Comparison of ENCODE assay signal across 24 cellular contexts in the genomic region with DNA sequence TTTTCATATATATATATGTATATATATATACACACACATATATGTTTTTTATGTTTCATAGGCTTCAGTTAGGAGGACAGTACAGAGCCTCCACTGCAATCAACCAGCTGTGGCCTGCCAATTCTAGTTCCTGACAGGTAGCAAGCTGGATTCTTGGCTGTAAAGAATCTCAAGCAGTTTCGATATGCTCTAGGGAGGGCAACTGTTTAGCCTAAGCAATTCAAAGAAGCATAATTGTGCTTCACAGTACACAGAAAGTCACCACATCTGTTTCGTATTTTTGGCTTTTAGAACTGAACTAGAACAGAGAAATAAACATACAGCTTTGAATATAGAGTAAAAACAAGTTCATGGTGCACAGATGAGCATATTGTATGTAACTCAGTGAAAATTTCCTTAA.
"Had no signal": no experiment of that assay in that cellular context is flagged by ENCODE, and none has a peak within 500 bp of the region (broad histone marks: within the 10 kb centered on the region; RNA-seq: fewer than 3 reads in every experiment).

No MANE protein-coding gene starts in this region.

- DNase-seq: activated CD4-positive, alpha-beta T cell treated with anti-CD3 and anti-CD28 coated beads for 4 hours; activated CD8-positive, alpha-beta memory T cell treated with anti-CD3 and anti-CD28 coated beads, Interleukin-2, amount 50 U/mL, for 48 hours; activated CD8-positive, alpha-beta T cell treated with anti-CD3 and anti-CD28 coated beads, Interleukin-2, amount 10 ng/mL, durations not matched to agents 7 days and 5 days; activated T-cell treated with anti-CD3 and anti-CD28 coated beads, Interleukin-2, amount 50 U/mL, for 1 hour; amniotic stem cell; body of pancreas; central memory CD4-positive, alpha-beta T cell; KG1; NCI-H1092; NCI-H1417; NCI-H1930; NCI-H345; NCI-H510A; NCI-H526 treated with DMSO at 0.1 percent for 48 hours; NCI-H82; NK-92 treated with Interleukin-12 subunit alpha and Interleukin-12 subunit beta, amount 100 ng/mL, for 24 hours; Peyer's patch; Right ventricle myocardium superior; SJCRH30 had no signal

- ATAC-seq: activated CD4-positive, CD25-positive, alpha-beta regulatory T cell treated with anti-CD3 and anti-CD28 coated beads, Interleukin-2, amount 50 U/mL, for 24 hours; activated CD8-positive, alpha-beta T cell treated with anti-CD3 and anti-CD28 coated beads, Interleukin-2, amount 10 ng/mL, durations not matched to agents 7 days and 5 days; body of pancreas; SK-N-SH treated with all-trans-retinoic acid at 6 μM for 48 hours had no signal

- H3K27ac ChIP-seq: ascending aorta, body of pancreas, Peyer's patch, RWPE1, SJCRH30 had no signal

- H3K36me3 ChIP-seq: ascending aorta, Peyer's patch, SJCRH30 had no signal

- H3K9me3 ChIP-seq: ascending aorta, body of pancreas, Peyer's patch, SJCRH30 had no signal

- FAIRE-seq: bronchial epithelial cell had no signal

- H3K4me1 ChIP-seq: ascending aorta, body of pancreas, Peyer's patch, SJCRH30 had no signal

- H3K4me3 ChIP-seq: ascending aorta, body of pancreas, Peyer's patch, SJCRH30 had no signal

- H3K27me3 ChIP-seq: ascending aorta, body of pancreas, Peyer's patch, SJCRH30 had no signal
